Comparison of ENCODE assay signal across 8 cellular contexts in genomic region chr2:235669983-235670962, GRCh38.
A peak's percentile ranks its signal among the peaks of the same experiment; 100 is the strongest.
DNase-seq lines count a peak whose midpoint lies in the region; ATAC-seq and TF ChIP-seq lines count a peak whose summit lies in the region.

No MANE protein-coding gene starts in this region.

- no peak for TF ChIP-seq EP300 in ovary (IDR thresholded peaks at IDR 0.05)

- TF ChIP-seq CTCF in VCaP (conservative IDR thresholded peaks at IDR 0.05) (peak; percentile 61), cardiac muscle cell (IDR thresholded peaks at IDR 0.05; ENCODE audit: low read depth, low read length) (peak; percentile 54), ovary (IDR thresholded peaks at IDR 0.05) (peak; percentile 30 to 72 (median 64))

- intact Hi-C loops in ovary (cut with DNase I), result loop anchor here (2.0 to 10.0 kb wide), 3 partner anchors 73 to 75 kb away; no protein-coding TSS in a partner anchor

- H3K27me3 ChIP-seq in cardiac muscle cell, result peaks cover 32% of the 10 kb centered on the region
- H3K27me3 ChIP-seq in ovary, result no peaks in the 10 kb centered on the region

- DNase-seq in DMS53 (lab: John Stamatoyannopoulos, UW) (peak; percentile 65), DMS53 treated with DMSO at 0.1 percent for 48 hours (lab: John Stamatoyannopoulos, UW; ENCODE audit: unreplicated experiment) (no peak), cardiac muscle cell (ENCODE audit: low read depth in 1 of 2, low spot score in 1 of 2) (peak; percentile 85 to 86), ovary (peak; percentile 63 to 80 (median 73))
- DNase-seq in central memory CD4-positive, alpha-beta T cell, result no peak

- H3K9me3 ChIP-seq in cardiac muscle cell (ENCODE audit: low read depth) (no peaks in the 10 kb centered on the region), ovary (no peaks in the 10 kb centered on the region)

- H3K4me3 ChIP-seq in cardiac muscle cell (peak overlapping the region; percentile 39), ovary (peak overlapping the region; percentile 50)

- H3K4me1 ChIP-seq in cardiac muscle cell (ENCODE audit: low read depth), result peaks cover 20% of the 10 kb centered on the region
- H3K4me1 ChIP-seq in ovary (ENCODE audit: insufficient read depth), result peaks cover 7% of the 10 kb centered on the region

- H3K27ac ChIP-seq in VCaP (peak overlapping the region; percentile 73), cardiac muscle cell (no peak overlapping the region), ovary (no peak overlapping the region)

- ATAC-seq in GM18511 (IDR thresholded peaks at IDR 0.05; ENCODE audit: unreplicated experiment), result no peak
- ATAC-seq in HG02798 (IDR thresholded peaks at IDR 0.05; ENCODE audit: poor library complexity, unreplicated experiment), result no peak

- H3K36me3 ChIP-seq in cardiac muscle cell, result no peaks in the 10 kb centered on the region
- H3K36me3 ChIP-seq in ovary, result no peaks in the 10 kb centered on the region

- WGBS in ovary, 3 donors, result 1 to 2% (median 1%) methylated on average over 49 to 148 of the region's 148 CpGs

- TF ChIP-seq POLR2A in ovary (IDR thresholded peaks at IDR 0.05), result no peak

Comparison
In these comparisons a context has a peak if more than half of its experiments do, and no peak if none do; other contexts are left out.
1. DNase-seq: peak in DMS53 (single experiment), cardiac muscle cell (2 of 2) and ovary (5 of 5); none in DMS53 treated with DMSO at 0.1 percent for 48 hours (single experiment) and central memory CD4-positive, alpha-beta T cell (single experiment).
2. Peak in every context shown above with its lines, with median percentiles within 50 percentile points of each other: CTCF ChIP-seq.